1 cellular context compared by ENCODE assay signal in genomic region chr21:45363921-45364463, GRCh38.
TF ChIP-seq lines count a peak whose summit lies in the region.

No MANE protein-coding gene starts in this region.

TF ChIP-seq in GM23338, 12 proteins besides CTCF, POLR2A, EP300 and RAD21 (continued from another document):
- TF ChIP-seq REST (IDR thresholded peaks at IDR 0.05; ENCODE audit: unreplicated experiment), result no peak
- no peak for TF ChIP-seq CREB1 (CRISPR knock-in tag; IDR thresholded peaks at IDR 0.05; ENCODE audit: low read depth)
